In the genomic region with DNA sequence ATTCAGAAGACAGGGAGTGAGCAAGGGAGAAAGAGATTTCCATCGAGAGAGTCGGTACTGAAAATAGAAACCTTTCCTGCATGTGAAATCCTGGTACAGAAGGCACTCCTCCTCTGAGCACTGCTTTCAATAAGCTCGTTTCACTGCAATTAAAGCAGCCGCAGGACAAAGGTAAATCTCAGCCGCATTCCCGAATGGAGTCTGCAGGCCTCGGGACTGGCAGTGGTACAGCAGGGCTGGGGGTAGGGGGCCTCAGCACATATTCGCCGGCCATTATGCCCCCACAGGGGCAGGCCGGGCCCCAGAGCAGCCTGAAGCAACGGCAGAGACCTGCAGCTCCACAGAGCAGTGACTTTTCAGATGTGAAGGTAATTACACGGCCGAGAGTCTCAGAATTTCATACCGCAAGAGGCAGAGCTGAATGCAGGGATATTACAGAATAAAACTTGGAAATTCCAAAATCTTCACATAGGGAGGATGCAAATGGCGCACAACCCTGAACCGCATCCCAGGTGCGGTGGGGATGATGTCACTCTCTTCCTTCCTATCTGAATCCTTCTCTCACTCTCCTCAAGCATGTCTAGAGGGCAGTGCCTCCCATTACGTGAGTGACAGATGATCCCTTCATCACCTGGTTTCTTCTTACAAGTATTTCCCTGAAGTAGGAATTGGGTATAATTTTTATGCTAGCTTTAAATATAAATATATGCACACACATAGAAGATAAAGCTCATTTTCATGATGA, we compare ENCODE assay signal across 26 cellular contexts.
A peak's percentile ranks its signal among the peaks of the same experiment; 100 is the strongest.
DNase-seq lines count a peak whose midpoint lies in the region; ATAC-seq and TF ChIP-seq lines count a peak whose summit lies in the region.
"Had no signal": no experiment of that assay in that cellular context is flagged by ENCODE, and none has a peak within 500 bp of the region (broad histone marks: within the 10 kb centered on the region; RNA-seq: fewer than 3 reads in every experiment).

No MANE protein-coding gene starts in this region.

- peak overlapping the region; percentile 68 for H3K27ac Mint-ChIP-seq in mesothelial cell of epicardium
- H3K27ac Mint-ChIP-seq: activated CD8-positive, alpha-beta T cell treated with anti-CD3 and anti-CD28 coated beads for 36 hours; activated T-helper 1 cell treated with anti-CD3 and anti-CD28 coated beads, Interleukin-12 subunit alpha, Interleukin-12 subunit beta, Interleukin-2, Interleukin-4 antibody, amounts not matched to agents 30 ng/mL and 10 ng/mL and 1 ng/mL, durations not matched to agents 14 hours and 24 hours and 36 hours; CD8-positive, alpha-beta T cell; natural killer cell; stimulated activated memory B cell treated with anti-CD40 and anti-IgM and Interleukin-4, amounts not matched to agents 10 μg/mL and 1 μg/mL and 100 μg/mL, for 72 hours; T-helper 2 cell treated with Interferon-gamma antibody and Interleukin-4, amounts not matched to agents 5 μg/mL and 100 μg/mL, for 36 hours had no signal

- no peak for TF ChIP-seq CTCF in mesothelial cell of epicardium (IDR thresholded peaks at IDR 0.05; ENCODE audit: unreplicated experiment)

- H3K27ac ChIP-seq in cingulate gyrus (ENCODE audit: low read depth, low read length), result peak overlapping the region; percentile 83
- H3K27ac ChIP-seq: breast epithelium, colonic mucosa, lower lobe of right lung, ovary had no signal

- H3K4me3 Mint-ChIP-seq in mesothelial cell of epicardium, result no peak overlapping the region
- H3K4me3 Mint-ChIP-seq: activated CD8-positive, alpha-beta T cell treated with anti-CD3 and anti-CD28 coated beads for 36 hours; activated T-helper 1 cell treated with anti-CD3 and anti-CD28 coated beads, Interleukin-12 subunit alpha, Interleukin-12 subunit beta, Interleukin-2, Interleukin-4 antibody, amounts not matched to agents 30 ng/mL and 10 ng/mL and 1 ng/mL, durations not matched to agents 14 hours and 24 hours and 36 hours; CD8-positive, alpha-beta T cell; natural killer cell; stimulated activated memory B cell treated with anti-CD40 and anti-IgM and Interleukin-4, amounts not matched to agents 10 μg/mL and 1 μg/mL and 100 μg/mL, for 72 hours; T-helper 2 cell treated with Interferon-gamma antibody and Interleukin-4, amounts not matched to agents 5 μg/mL and 100 μg/mL, for 36 hours had no signal

- H3K9me3 Mint-ChIP-seq in mesothelial cell of epicardium, result no peaks in the 10 kb centered on the region
- H3K9me3 Mint-ChIP-seq: activated CD8-positive, alpha-beta T cell treated with anti-CD3 and anti-CD28 coated beads for 36 hours; activated T-helper 1 cell treated with anti-CD3 and anti-CD28 coated beads, Interleukin-12 subunit alpha, Interleukin-12 subunit beta, Interleukin-2, Interleukin-4 antibody, amounts not matched to agents 30 ng/mL and 10 ng/mL and 1 ng/mL, durations not matched to agents 14 hours and 24 hours and 36 hours; CD8-positive, alpha-beta T cell; stimulated activated memory B cell treated with anti-CD40 and anti-IgM and Interleukin-4, amounts not matched to agents 10 μg/mL and 1 μg/mL and 100 μg/mL, for 72 hours; T-helper 2 cell treated with Interferon-gamma antibody and Interleukin-4, amounts not matched to agents 5 μg/mL and 100 μg/mL, for 36 hours had no signal

- peaks cover 55% of the 10 kb centered on the region for H3K4me1 Mint-ChIP-seq in mesothelial cell of epicardium
- H3K4me1 Mint-ChIP-seq: natural killer cell; stimulated activated memory B cell treated with anti-CD40 and anti-IgM and Interleukin-4, amounts not matched to agents 10 μg/mL and 1 μg/mL and 100 μg/mL, for 72 hours had no signal

- H3K36me3 Mint-ChIP-seq in mesothelial cell of epicardium, result no peaks in the 10 kb centered on the region
- H3K36me3 Mint-ChIP-seq: CD8-positive, alpha-beta T cell; natural killer cell; stimulated activated memory B cell treated with anti-CD40 and anti-IgM and Interleukin-4, amounts not matched to agents 10 μg/mL and 1 μg/mL and 100 μg/mL, for 72 hours had no signal

- ATAC-seq in HG02610 (IDR thresholded peaks at IDR 0.05; ENCODE audit: unreplicated experiment), result no peak
- ATAC-seq: activated CD8-positive, alpha-beta T cell treated with anti-CD3 and anti-CD28 coated beads for 36 hours; CD8-positive, alpha-beta T cell; lower lobe of right lung; natural killer cell; stimulated activated memory B cell treated with anti-CD40 and anti-IgM and Interleukin-4, amounts not matched to agents 10 μg/mL and 1 μg/mL and 100 μg/mL, for 72 hours had no signal

- peaks cover 5% of the 10 kb centered on the region for H3K27me3 Mint-ChIP-seq in mesothelial cell of epicardium (ENCODE audit: low read depth)
- H3K27me3 Mint-ChIP-seq: activated CD8-positive, alpha-beta T cell treated with anti-CD3 and anti-CD28 coated beads for 36 hours; stimulated activated memory B cell treated with anti-CD40 and anti-IgM and Interleukin-4, amounts not matched to agents 10 μg/mL and 1 μg/mL and 100 μg/mL, for 72 hours had no signal

- DNase-seq in NCI-H2227 (lab: John Stamatoyannopoulos, UW; ENCODE audit: unreplicated experiment) (peak; percentile 16), mesothelial cell of epicardium (ENCODE audit: low spot score in 2 of 2, unreplicated experiment in 2 of 2) (no peak), superior temporal gyrus (ENCODE audit: extremely low spot score) (peak; percentile 48), NCI-H82 (lab: John Stamatoyannopoulos, UW) (no peak), glomerular visceral epithelial cell (ENCODE audit: extremely low spot score) (no peak)
- DNase-seq: activated CD4-positive, alpha-beta T cell treated with anti-CD3 and anti-CD28 coated beads for 1 hour; activated CD8-positive, alpha-beta memory T cell treated with anti-CD3 and anti-CD28 coated beads, Interleukin-2, amount 50 U/mL, for 48 hours; activated CD8-positive, alpha-beta T cell treated with anti-CD3 and anti-CD28 coated beads for 36 hours; activated naive CD4-positive, alpha-beta T cell treated with Interleukin-2 at 50 U/mL for 16 hours; AML-193; CD8-positive, alpha-beta T cell; colonic mucosa; effector memory CD4-positive, alpha-beta T cell; glutamatergic neuron; HCEC 1CT; lower lobe of right lung; natural killer cell; NCI-H1694; ovary; SIG-M5 had no signal

Comparison
In these comparisons a context has a peak if more than half of its experiments do, and no peak if none do; other contexts are left out.
1. DNase-seq: peak in NCI-H2227 (single experiment) and superior temporal gyrus (single experiment); none in mesothelial cell of epicardium (0 of 2), NCI-H82 (single experiment) and glomerular visceral epithelial cell (single experiment).